Comparison of ENCODE assay signal across 8 cellular contexts in genomic region chr3:113211370-113212154, GRCh38. TPM values are rescaled to one million over a fixed set of nuclear protein-coding genes. Genes with fewer than 3 reads are reported as not detected.
DNase-seq lines count a peak whose midpoint lies in the region; ATAC-seq and TF ChIP-seq lines count a peak whose summit lies in the region.

Gene BOC, plus strand, starts transcription at chr3:113211557. Its CDS starts 38,246 bp downstream, at chr3:113249803.

- no peaks in the 10 kb centered on the region for H3K36me3 ChIP-seq in BLaER1 treated with 17β-estradiol and CSF1 and Interleukin-3, amounts not matched to agents 10 nM and 100 nM
- H3K36me3 ChIP-seq in naive thymus-derived CD4-positive, alpha-beta T cell (ENCODE audit: control insufficient read depth in 2 of 3, insufficient read depth in 3 of 3, low read length in 3 of 3) = no peaks in the 10 kb centered on the region

- peaks cover 0 to 6% (median 0%) of the 10 kb centered on the region in 10 experiments; a peak in 2 of 20 replicates for H3K4me1 ChIP-seq in BLaER1 treated with 17β-estradiol and CSF1 and Interleukin-3, amounts not matched to agents 10 nM and 100 nM
- H3K4me1 ChIP-seq in naive thymus-derived CD4-positive, alpha-beta T cell (ENCODE audit: control insufficient read depth in 2 of 2, insufficient read depth in 2 of 2, low read length in 2 of 2) = no peaks in the 10 kb centered on the region

- H4K20me1 ChIP-seq in BLaER1 treated with 17β-estradiol and CSF1 and Interleukin-3, amounts not matched to agents 10 nM and 100 nM = no peaks in the 10 kb centered on the region

- peak within 1 kb of the TSS in 1 of 9 donors; percentile 16 for H3K27ac Mint-ChIP-seq in naive thymus-derived CD4-positive, alpha-beta T cell

- peaks cover 71 to 89% (median 74%) of the 10 kb centered on the region in 5 donors for H3K27me3 Mint-ChIP-seq in naive thymus-derived CD4-positive, alpha-beta T cell

- intact Hi-C loops in naive thymus-derived CD4-positive, alpha-beta T cell (cut with micrococcal nuclease) = loop anchor here in 1 of 2 donors (5.0 kb wide), 1 partner anchor 159 kb away; no protein-coding TSS in a partner anchor

- H3K27me3 ChIP-seq in BLaER1 treated with 17β-estradiol and CSF1 and Interleukin-3, amounts not matched to agents 10 nM and 100 nM = peaks cover 34 to 55% (median 48%) of the 10 kb centered on the region in 11 experiments
- peaks cover 0 to 4% of the 10 kb centered on the region in 2 donors for H3K27me3 ChIP-seq in naive thymus-derived CD4-positive, alpha-beta T cell (ENCODE audit: control insufficient read depth in 2 of 2, insufficient read depth in 2 of 2, low read length in 2 of 2)

- peaks cover 17 to 27% (median 23%) of the 10 kb centered on the region in 11 experiments for H3K9me3 ChIP-seq in BLaER1 treated with 17β-estradiol and CSF1 and Interleukin-3, amounts not matched to agents 10 nM and 100 nM (replicated peaks in 1 of 11)
- no peaks in the 10 kb centered on the region for H3K9me3 ChIP-seq in naive thymus-derived CD4-positive, alpha-beta T cell (ENCODE audit: control insufficient read depth in 2 of 3, low read length in 3 of 3)

- CTCF ChIA-PET in naive thymus-derived CD4-positive, alpha-beta T cell (lab: Charles Lee) = no interaction called here

- POLR2A ChIA-PET in naive thymus-derived CD4-positive, alpha-beta T cell (lab: Charles Lee) = no interaction called here

- H3K4me3 ChIP-seq in BLaER1 treated with 17β-estradiol and CSF1 and Interleukin-3, amounts not matched to agents 10 nM and 100 nM = peak within 1 kb of the TSS; percentile 11 to 64 (median 42); a peak in 16 of 20 replicates
- peak within 1 kb of the TSS; percentile 68 for H3K4me3 ChIP-seq in WI38 (ENCODE audit: low read depth, low read length)
- no peak within 1 kb of the TSS for H3K4me3 ChIP-seq in naive thymus-derived CD4-positive, alpha-beta T cell (ENCODE audit: low read length)

- TF ChIP-seq CTCF in WI38 (IDR thresholded peaks at IDR 0.05; ENCODE audit: low read depth, low read length) = no peak

- no peaks in the 10 kb centered on the region for H3K9me3 Mint-ChIP-seq in naive thymus-derived CD4-positive, alpha-beta T cell

- H3K4me1 Mint-ChIP-seq in naive thymus-derived CD4-positive, alpha-beta T cell = peaks cover 6 to 19% (median 13%) of the 10 kb centered on the region in 7 donors

- DNase-seq in HCEC 1CT (peak; percentile 6), fibroblast of peridontal ligament (ENCODE audit: extremely low read depth) (peak; percentile 76), cortex of kidney (lab: John Stamatoyannopoulos, UW) (no peak), cerebellar nuclear complex (lab: John Stamatoyannopoulos, UW) (no peak)
- peak in 1 of 9 donors; percentile 32 for DNase-seq in naive thymus-derived CD4-positive, alpha-beta T cell

- peak within 1 kb of the TSS in 10 of 11 experiments; percentile 12 to 78 (median 54); a peak in 17 of 22 replicates for H3K4me2 ChIP-seq in BLaER1 treated with 17β-estradiol and CSF1 and Interleukin-3, amounts not matched to agents 10 nM and 100 nM

- H3K4me3 Mint-ChIP-seq in naive thymus-derived CD4-positive, alpha-beta T cell = peak within 1 kb of the TSS; percentile 35 to 83 (median 70)

- no peak within 1 kb of the TSS for H3K27ac ChIP-seq in BLaER1 treated with 17β-estradiol and CSF1 and Interleukin-3, amounts not matched to agents 10 nM and 100 nM
- H3K27ac ChIP-seq in naive thymus-derived CD4-positive, alpha-beta T cell (ENCODE audit: low read depth, low read length) = no peak within 1 kb of the TSS

- H3K36me3 Mint-ChIP-seq in naive thymus-derived CD4-positive, alpha-beta T cell = peaks cover 0 to 4% (median 0%) of the 10 kb centered on the region in 5 donors

- no peak within 1 kb of the TSS for H3K9ac ChIP-seq in BLaER1 treated with 17β-estradiol and CSF1 and Interleukin-3, amounts not matched to agents 10 nM and 100 nM

- ATAC-seq in naive thymus-derived CD4-positive, alpha-beta T cell = no peak
- ATAC-seq in GM18873 (IDR thresholded peaks at IDR 0.05; ENCODE audit: low FRiP score, unreplicated experiment) = no peak

RNA-seq across cellular contexts. Expression of gene BOC, which starts in this region (rescaled TPM):
- total RNA-seq in naive thymus-derived CD4-positive, alpha-beta T cell = under 1 TPM in 1 of 5 experiments, not detected in 4; 0.98 TPM
- polyA plus RNA-seq in naive thymus-derived CD4-positive, alpha-beta T cell = not detected

Comparison
In these comparisons a context has a peak if more than half of its experiments do, and no peak if none do; other contexts are left out.
1. DNase-seq: peak in HCEC 1CT (single experiment) and fibroblast of peridontal ligament (single experiment); none in cortex of kidney (single experiment) and cerebellar nuclear complex (0 of 2).